Comparison of ENCODE assay signal across 1 cellular context in genomic region chr9:136625101-136626065, GRCh38.
TF ChIP-seq lines count a peak whose summit lies in the region.

No MANE protein-coding gene starts in this region.

TF ChIP-seq in HepG2, 621 proteins besides CTCF, POLR2A, EP300 and RAD21 (continued from another document and continues in another):
- peak; percentile 44; the same call in 1 of the 2 replicates for TF ChIP-seq KDM6A (CRISPR knock-in tag; IDR thresholded peaks at IDR 0.05; ENCODE audit: low read depth)
- TF ChIP-seq GPN1 (CRISPR knock-in tag; IDR thresholded peaks at IDR 0.05; ENCODE audit: borderline replicate concordance) = no peak
- peak; percentile 78 for TF ChIP-seq UBTF (CRISPR knock-in tag; IDR thresholded peaks at IDR 0.05)
- TF ChIP-seq SKI (IDR thresholded peaks at IDR 0.05; ENCODE audit: partially characterized antibody) = no peak
- TF ChIP-seq ARNTL (CRISPR knock-in tag; IDR thresholded peaks at IDR 0.05) = 0 out of 2 replicates have a peak, but pooled peaks have one; percentile 61
- no peak for TF ChIP-seq ZFYVE20 (CRISPR knock-in tag; IDR thresholded peaks at IDR 0.05; ENCODE audit: borderline replicate concordance, low read depth)
- TF ChIP-seq ZNF503 (CRISPR knock-in tag; IDR thresholded peaks at IDR 0.05) = 0 out of 2 replicates have a peak, but pooled peaks have one; percentile 51
- no peak for TF ChIP-seq GMEB1 (CRISPR knock-in tag; IDR thresholded peaks at IDR 0.05; ENCODE audit: borderline replicate concordance)
- no peak for TF ChIP-seq REPIN1 (CRISPR knock-in tag; IDR thresholded peaks at IDR 0.05; ENCODE audit: borderline replicate concordance, low read depth)
- TF ChIP-seq ZNF589 (CRISPR knock-in tag; conservative IDR thresholded peaks at IDR 0.05) = no peak
- no peak for TF ChIP-seq GTF2F1 (IDR thresholded peaks at IDR 0.05; ENCODE audit: low read length)
- peak; percentile 26; the same call in 1 of the 2 replicates for TF ChIP-seq AHDC1 (CRISPR knock-in tag; IDR thresholded peaks at IDR 0.05; ENCODE audit: borderline replicate concordance)
- TF ChIP-seq PHF21A (CRISPR knock-in tag; IDR thresholded peaks at IDR 0.05) = peak; percentile 88
- TF ChIP-seq AHR (CRISPR knock-in tag; IDR thresholded peaks at IDR 0.05) = no peak
- no peak for TF ChIP-seq ZNF205 (CRISPR knock-in tag; IDR thresholded peaks at IDR 0.05)
- TF ChIP-seq ZNF446 (CRISPR knock-in tag; IDR thresholded peaks at IDR 0.05) = peak; percentile 97
- no peak for TF ChIP-seq FOXJ3 (CRISPR knock-in tag; IDR thresholded peaks at IDR 0.05; ENCODE audit: borderline replicate concordance)
- peak; percentile 51 for TF ChIP-seq SAP130 (CRISPR knock-in tag; IDR thresholded peaks at IDR 0.05; ENCODE audit: low read depth)
- TF ChIP-seq ZNF740 (CRISPR knock-in tag; IDR thresholded peaks at IDR 0.05) = no peak
- TF ChIP-seq ZNF781 (CRISPR knock-in tag; IDR thresholded peaks at IDR 0.05; ENCODE audit: borderline replicate concordance, not compliant biosample characterization) = no peak
- TF ChIP-seq ZNF230 (CRISPR knock-in tag; IDR thresholded peaks at IDR 0.05) = no peak
- TF ChIP-seq TFDP2 (CRISPR knock-in tag; IDR thresholded peaks at IDR 0.05) = peak; percentile 62; the same call in 1 of the 2 replicates
- no peak for TF ChIP-seq ATF7 (IDR thresholded peaks at IDR 0.05)
- TF ChIP-seq ATF7 (CRISPR knock-in tag; IDR thresholded peaks at IDR 0.05) = no peak
- TF ChIP-seq HMG20A (CRISPR knock-in tag; IDR thresholded peaks at IDR 0.05; ENCODE audit: borderline replicate concordance) = peak; percentile 65
- no peak for TF ChIP-seq SATB2 (CRISPR knock-in tag; IDR thresholded peaks at IDR 0.05)
- TF ChIP-seq ZNF563 (CRISPR knock-in tag; IDR thresholded peaks at IDR 0.05) = no peak
- TF ChIP-seq ZNF34 (CRISPR knock-in tag; IDR thresholded peaks at IDR 0.05; ENCODE audit: borderline replicate concordance) = no peak
- no peak for TF ChIP-seq CBX5 (CRISPR knock-in tag; IDR thresholded peaks at IDR 0.05; ENCODE audit: borderline replicate concordance)
- no peak for TF ChIP-seq MED8 (CRISPR knock-in tag; IDR thresholded peaks at IDR 0.05; ENCODE audit: insufficient replicate concordance)
- no peak for TF ChIP-seq IRF1 (CRISPR knock-in tag; IDR thresholded peaks at IDR 0.05; ENCODE audit: low read depth)
- no peak for TF ChIP-seq ZNF644 (CRISPR knock-in tag; IDR thresholded peaks at IDR 0.05; ENCODE audit: low read depth)
- no peak for TF ChIP-seq MIER3 (CRISPR knock-in tag; IDR thresholded peaks at IDR 0.05; ENCODE audit: borderline replicate concordance)
- TF ChIP-seq HDAC1 (CRISPR knock-in tag; IDR thresholded peaks at IDR 0.05) = peak; percentile 62
- TF ChIP-seq THAP9 (CRISPR knock-in tag; IDR thresholded peaks at IDR 0.05; ENCODE audit: borderline replicate concordance) = no peak
- TF ChIP-seq FOXK1 (CRISPR knock-in tag; IDR thresholded peaks at IDR 0.05; ENCODE audit: borderline replicate concordance, low read depth) = no peak
- TF ChIP-seq ZNF224 (CRISPR knock-in tag; IDR thresholded peaks at IDR 0.05) = no peak
- TF ChIP-seq ARID5B (CRISPR knock-in tag; IDR thresholded peaks at IDR 0.05) = peak; percentile 79
